ENCODE assay signal across 1 cellular context in the genomic region with DNA sequence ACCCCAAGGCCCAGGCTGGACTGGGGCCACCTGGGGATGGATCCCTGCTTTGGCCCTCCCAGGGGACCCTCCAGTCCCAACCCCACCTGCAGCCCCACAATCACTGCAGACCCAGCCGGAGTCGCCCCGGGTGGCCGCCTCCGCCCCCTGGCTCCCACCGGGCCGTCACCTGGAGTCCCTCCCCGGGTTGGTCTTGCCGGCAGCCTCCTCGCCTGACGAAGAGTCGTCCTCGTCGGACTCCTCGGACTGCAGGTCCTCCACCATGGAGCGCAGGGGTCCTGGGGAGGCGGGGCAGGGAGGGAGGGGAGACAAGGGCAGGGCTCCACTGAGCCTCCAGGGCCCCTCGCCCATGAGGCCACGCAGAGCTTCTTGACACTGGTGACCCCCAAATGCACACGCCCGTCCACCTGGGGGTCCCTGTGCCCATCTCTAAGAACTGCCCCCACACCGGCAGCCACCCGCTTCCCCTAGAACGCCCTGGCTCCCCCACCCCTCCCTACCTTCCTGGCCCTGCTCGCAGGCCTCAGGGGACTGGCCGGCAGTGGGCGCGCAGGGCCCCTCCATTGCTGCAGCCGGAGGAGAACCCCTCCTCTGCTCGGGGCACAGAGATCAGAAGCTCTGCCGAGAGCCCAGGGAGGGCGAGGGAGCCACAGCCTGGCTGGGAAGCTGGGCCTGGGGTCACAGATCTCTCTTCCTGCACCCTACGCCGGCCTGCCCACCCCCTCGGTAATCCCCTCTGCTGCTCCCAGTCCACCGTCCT.
TF ChIP-seq lines count a peak whose summit lies in the region.

No MANE protein-coding gene starts in this region.

TF ChIP-seq in SK-N-SH treated with all-trans-retinoic acid at 6 μM for 48 hours, 23 proteins besides CTCF, POLR2A, EP300 and RAD21 (continued from another document):
- TF ChIP-seq, protein P1, sequence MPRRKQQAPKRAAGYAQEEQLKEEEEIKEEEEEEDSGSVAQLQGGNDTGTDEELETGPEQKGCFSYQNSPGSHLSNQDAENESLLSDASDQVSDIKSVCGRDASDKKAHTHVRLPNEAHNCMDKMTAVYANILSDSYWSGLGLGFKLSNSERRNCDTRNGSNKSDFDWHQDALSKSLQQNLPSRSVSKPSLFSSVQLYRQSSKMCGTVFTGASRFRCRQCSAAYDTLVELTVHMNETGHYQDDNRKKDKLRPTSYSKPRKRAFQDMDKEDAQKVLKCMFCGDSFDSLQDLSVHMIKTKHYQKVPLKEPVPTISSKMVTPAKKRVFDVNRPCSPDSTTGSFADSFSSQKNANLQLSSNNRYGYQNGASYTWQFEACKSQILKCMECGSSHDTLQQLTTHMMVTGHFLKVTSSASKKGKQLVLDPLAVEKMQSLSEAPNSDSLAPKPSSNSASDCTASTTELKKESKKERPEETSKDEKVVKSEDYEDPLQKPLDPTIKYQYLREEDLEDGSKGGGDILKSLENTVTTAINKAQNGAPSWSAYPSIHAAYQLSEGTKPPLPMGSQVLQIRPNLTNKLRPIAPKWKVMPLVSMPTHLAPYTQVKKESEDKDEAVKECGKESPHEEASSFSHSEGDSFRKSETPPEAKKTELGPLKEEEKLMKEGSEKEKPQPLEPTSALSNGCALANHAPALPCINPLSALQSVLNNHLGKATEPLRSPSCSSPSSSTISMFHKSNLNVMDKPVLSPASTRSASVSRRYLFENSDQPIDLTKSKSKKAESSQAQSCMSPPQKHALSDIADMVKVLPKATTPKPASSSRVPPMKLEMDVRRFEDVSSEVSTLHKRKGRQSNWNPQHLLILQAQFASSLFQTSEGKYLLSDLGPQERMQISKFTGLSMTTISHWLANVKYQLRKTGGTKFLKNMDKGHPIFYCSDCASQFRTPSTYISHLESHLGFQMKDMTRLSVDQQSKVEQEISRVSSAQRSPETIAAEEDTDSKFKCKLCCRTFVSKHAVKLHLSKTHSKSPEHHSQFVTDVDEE (CRISPR knock-in tag; IDR thresholded peaks at IDR 0.05): no peak
- TF ChIP-seq, protein P2, sequence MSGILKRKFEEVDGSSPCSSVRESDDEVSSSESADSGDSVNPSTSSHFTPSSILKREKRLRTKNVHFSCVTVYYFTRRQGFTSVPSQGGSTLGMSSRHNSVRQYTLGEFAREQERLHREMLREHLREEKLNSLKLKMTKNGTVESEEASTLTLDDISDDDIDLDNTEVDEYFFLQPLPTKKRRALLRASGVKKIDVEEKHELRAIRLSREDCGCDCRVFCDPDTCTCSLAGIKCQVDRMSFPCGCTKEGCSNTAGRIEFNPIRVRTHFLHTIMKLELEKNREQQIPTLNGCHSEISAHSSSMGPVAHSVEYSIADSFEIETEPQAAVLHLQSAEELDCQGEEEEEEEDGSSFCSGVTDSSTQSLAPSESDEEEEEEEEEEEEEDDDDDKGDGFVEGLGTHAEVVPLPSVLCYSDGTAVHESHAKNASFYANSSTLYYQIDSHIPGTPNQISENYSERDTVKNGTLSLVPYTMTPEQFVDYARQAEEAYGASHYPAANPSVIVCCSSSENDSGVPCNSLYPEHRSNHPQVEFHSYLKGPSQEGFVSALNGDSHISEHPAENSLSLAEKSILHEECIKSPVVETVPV (CRISPR knock-in tag; IDR thresholded peaks at IDR 0.05): no peak
- TF ChIP-seq ZNF70 (CRISPR knock-in tag; IDR thresholded peaks at IDR 0.05) (no peak), RARB (CRISPR knock-in tag; IDR thresholded peaks at IDR 0.05) (no peak), ZFP30 (CRISPR knock-in tag; IDR thresholded peaks at IDR 0.05) (no peak), POU6F1 (CRISPR knock-in tag; IDR thresholded peaks at IDR 0.05; ENCODE audit: borderline replicate concordance, low read depth) (no peak), GLIS3 (CRISPR knock-in tag; IDR thresholded peaks at IDR 0.05) (no peak), ZNF8 (CRISPR knock-in tag; IDR thresholded peaks at IDR 0.05) (no peak), PPARA (CRISPR knock-in tag; IDR thresholded peaks at IDR 0.05; ENCODE audit: borderline replicate concordance) (no peak), ZNF565 (CRISPR knock-in tag; conservative IDR thresholded peaks at IDR 0.05; ENCODE audit: low read depth) (no peak)
- TF ChIP-seq, protein P3, sequence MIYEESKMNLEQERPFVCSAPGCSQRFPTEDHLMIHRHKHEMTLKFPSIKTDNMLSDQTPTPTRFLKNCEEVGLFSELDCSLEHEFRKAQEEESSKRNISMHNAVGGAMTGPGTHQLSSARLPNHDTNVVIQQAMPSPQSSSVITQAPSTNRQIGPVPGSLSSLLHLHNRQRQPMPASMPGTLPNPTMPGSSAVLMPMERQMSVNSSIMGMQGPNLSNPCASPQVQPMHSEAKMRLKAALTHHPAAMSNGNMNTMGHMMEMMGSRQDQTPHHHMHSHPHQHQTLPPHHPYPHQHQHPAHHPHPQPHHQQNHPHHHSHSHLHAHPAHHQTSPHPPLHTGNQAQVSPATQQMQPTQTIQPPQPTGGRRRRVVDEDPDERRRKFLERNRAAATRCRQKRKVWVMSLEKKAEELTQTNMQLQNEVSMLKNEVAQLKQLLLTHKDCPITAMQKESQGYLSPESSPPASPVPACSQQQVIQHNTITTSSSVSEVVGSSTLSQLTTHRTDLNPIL (CRISPR knock-in tag; IDR thresholded peaks at IDR 0.05; ENCODE audit: low read depth): no peak
